8 cellular contexts compared by ENCODE assay signal in the genomic region with DNA sequence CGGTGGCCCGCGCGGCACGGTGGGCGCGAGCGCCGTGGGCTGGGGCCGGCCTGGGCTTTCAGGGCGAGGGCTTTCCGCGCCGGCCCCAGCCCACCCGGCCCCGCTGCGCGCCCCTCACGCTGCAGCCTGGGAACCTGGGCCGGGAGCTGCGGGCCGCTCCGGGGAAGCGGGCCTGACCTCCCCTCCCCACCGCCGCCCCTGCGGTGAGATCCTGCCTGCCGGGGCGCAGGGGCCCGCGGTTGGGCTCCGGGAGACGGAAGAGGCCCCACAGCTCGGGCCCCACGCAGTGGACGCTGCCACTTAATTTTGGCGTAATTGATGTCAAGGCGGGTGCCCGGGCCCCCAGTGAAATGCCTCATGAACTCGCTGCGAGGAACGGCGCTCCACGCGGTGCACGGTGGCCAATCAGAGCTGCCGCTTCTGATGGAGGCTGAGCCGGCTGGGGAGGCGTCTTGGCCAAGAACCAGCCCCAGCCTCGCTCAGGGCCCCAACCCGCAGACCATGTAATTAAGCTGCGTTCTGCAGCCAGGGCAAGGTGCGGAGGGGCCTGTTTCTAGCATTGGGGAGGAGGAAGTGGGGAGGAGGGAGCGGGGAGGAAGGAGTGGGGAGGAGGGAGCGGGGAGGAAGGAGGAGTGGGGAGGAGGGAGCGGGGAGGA.
DNase-seq lines count a peak whose midpoint lies in the region; ATAC-seq and TF ChIP-seq lines count a peak whose summit lies in the region.

No MANE protein-coding gene starts in this region.

- H3K4me1 ChIP-seq in esophagus (ENCODE audit: control insufficient read depth in 2 of 2, insufficient read depth in 2 of 2, low read length in 1 of 2) = peaks cover 0 to 5% of the 10 kb centered on the region in 2 donors

- H3K27me3 Mint-ChIP-seq in activated CD8-positive, alpha-beta T cell treated with anti-CD3 and anti-CD28 coated beads, Interleukin-2, amount 10 ng/mL, durations not matched to agents 7 days and 5 days (ENCODE audit: low read depth) = no peaks in the 10 kb centered on the region
- peaks cover 31% of the 10 kb centered on the region for H3K27me3 Mint-ChIP-seq in nephron (ENCODE audit: low read depth)

- CTCF ChIA-PET in activated CD8-positive, alpha-beta T cell treated with anti-CD3 and anti-CD28 coated beads, Interleukin-2, amount 10 ng/mL, durations not matched to agents 7 days and 5 days (lab: Charles Lee) = no interaction called here

- ATAC-seq in HG02759 (IDR thresholded peaks at IDR 0.05; ENCODE audit: unreplicated experiment) = peak; percentile 46
- peak; percentile 55 for ATAC-seq in activated CD8-positive, alpha-beta T cell treated with anti-CD3 and anti-CD28 coated beads, Interleukin-2, amount 10 ng/mL, durations not matched to agents 7 days and 5 days

- H3K9me3 ChIP-seq in esophagus (ENCODE audit: control insufficient read depth in 2 of 2, insufficient read depth in 1 of 2, low read depth in 1 of 2, low read length in 1 of 2) = peaks cover 0 to 4% of the 10 kb centered on the region in 2 donors

- TF ChIP-seq CTCF in nephron (IDR thresholded peaks at IDR 0.05; ENCODE audit: unreplicated experiment in 3 of 3) = no peak

- peak overlapping the region; percentile 79 for H3K4me3 Mint-ChIP-seq in activated CD8-positive, alpha-beta T cell treated with anti-CD3 and anti-CD28 coated beads, Interleukin-2, amount 10 ng/mL, durations not matched to agents 7 days and 5 days
- H3K4me3 Mint-ChIP-seq in nephron = peak overlapping the region; percentile 50 to 66 (median 55)

- no peaks in the 10 kb centered on the region for H3K36me3 ChIP-seq in esophagus (ENCODE audit: control insufficient read depth in 2 of 2, insufficient read depth in 2 of 2, low read length in 1 of 2)

- no peaks in the 10 kb centered on the region for H3K27me3 ChIP-seq in esophagus (ENCODE audit: control insufficient read depth in 1 of 2, insufficient read depth in 2 of 2, low read length in 2 of 2)

- H3K36me3 Mint-ChIP-seq in activated CD8-positive, alpha-beta T cell treated with anti-CD3 and anti-CD28 coated beads, Interleukin-2, amount 10 ng/mL, durations not matched to agents 7 days and 5 days (ENCODE audit: low read depth) = no peaks in the 10 kb centered on the region
- H3K36me3 Mint-ChIP-seq in nephron (ENCODE audit: low read depth) = no peaks in the 10 kb centered on the region

- peak overlapping the region; percentile 89 for H3K27ac Mint-ChIP-seq in activated CD8-positive, alpha-beta T cell treated with anti-CD3 and anti-CD28 coated beads, Interleukin-2, amount 10 ng/mL, durations not matched to agents 7 days and 5 days
- H3K27ac Mint-ChIP-seq in nephron = no peak overlapping the region

- no peak overlapping the region for H3K27ac ChIP-seq in esophagus (ENCODE audit: low read depth in 2 of 2, low read length in 1 of 2)

- 4% methylated on average over 48 to 56 of the region's 56 CpGs for WGBS in esophagus, 2 donors

- POLR2A ChIA-PET in activated CD8-positive, alpha-beta T cell treated with anti-CD3 and anti-CD28 coated beads, Interleukin-2, amount 10 ng/mL, durations not matched to agents 7 days and 5 days (lab: Charles Lee) = interaction anchor here (0.6 kb wide), 1 partner anchor 11 kb away, joined by 3 read pairs; no protein-coding TSS in a partner anchor

- DNase-seq in AG08395 (ENCODE audit: low spot score) (peak; percentile 61), ecto neural progenitor cell (ENCODE audit: low spot score) (no peak), AML-193 (lab: John Stamatoyannopoulos, UW) (no peak)
- peak; percentile 77 for DNase-seq in activated CD8-positive, alpha-beta T cell treated with anti-CD3 and anti-CD28 coated beads, Interleukin-2, amount 10 ng/mL, durations not matched to agents 7 days and 5 days
- peak; percentile 54 to 75 (median 68) for DNase-seq in stimulated activated naive CD4-positive, alpha-beta T cell (lab: John Stamatoyannopoulos, UW)

- H3K4me1 Mint-ChIP-seq in activated CD8-positive, alpha-beta T cell treated with anti-CD3 and anti-CD28 coated beads, Interleukin-2, amount 10 ng/mL, durations not matched to agents 7 days and 5 days (ENCODE audit: low read depth) = peaks cover 8% of the 10 kb centered on the region
- H3K4me1 Mint-ChIP-seq in nephron = no peaks in the 10 kb centered on the region

- peak overlapping the region; percentile 57 to 62 for H3K4me3 ChIP-seq in esophagus (ENCODE audit: low read depth in 1 of 2, low read length in 2 of 2)

- H3K9me3 Mint-ChIP-seq in activated CD8-positive, alpha-beta T cell treated with anti-CD3 and anti-CD28 coated beads, Interleukin-2, amount 10 ng/mL, durations not matched to agents 7 days and 5 days (ENCODE audit: insufficient read depth) = no peaks in the 10 kb centered on the region
- no peaks in the 10 kb centered on the region for H3K9me3 Mint-ChIP-seq in nephron

Comparison
In these comparisons a context has a peak if more than half of its experiments do, and no peak if none do; other contexts are left out.
1. DNase-seq: peak in AG08395 (single experiment), activated CD8-positive, alpha-beta T cell treated with anti-CD3 and anti-CD28 coated beads, Interleukin-2, amount 10 ng/mL, durations not matched to agents 7 days and 5 days (single experiment) and stimulated activated naive CD4-positive, alpha-beta T cell (6 of 6); none in ecto neural progenitor cell (single experiment) and AML-193 (0 of 2).